In the genomic region with DNA sequence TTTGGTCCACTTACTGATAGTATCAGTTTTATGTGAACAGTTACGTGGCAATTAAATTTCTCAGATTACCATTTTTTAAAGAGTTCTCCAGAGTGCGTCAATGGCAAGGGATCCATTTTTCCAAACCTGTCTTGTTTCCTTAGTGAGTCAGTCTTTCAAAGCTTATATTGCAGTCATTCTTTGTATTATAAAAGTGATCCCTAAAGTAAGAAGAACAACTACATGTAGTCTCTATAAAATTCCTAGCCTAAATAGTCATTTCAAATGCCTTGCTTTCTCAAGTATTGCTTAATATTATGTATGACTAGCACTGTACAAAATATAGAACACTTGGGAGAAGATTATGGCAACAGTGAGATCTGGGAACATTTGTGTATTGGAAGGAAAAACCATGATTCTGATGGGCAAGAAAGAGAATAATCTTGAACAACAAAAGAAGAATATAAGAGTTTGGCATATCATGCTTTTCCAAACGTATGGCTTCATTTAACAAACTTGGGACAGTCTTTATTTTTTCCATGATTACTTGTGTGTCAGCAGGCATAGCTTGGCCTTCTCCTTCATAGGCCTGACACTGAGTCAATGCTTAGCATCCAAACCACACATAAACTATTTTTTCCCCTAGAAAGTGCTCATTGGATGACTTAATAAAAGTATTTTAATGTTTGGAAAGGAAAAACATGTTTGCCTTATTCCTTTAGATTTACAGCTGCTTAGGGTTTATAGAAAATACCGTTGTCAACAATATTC, we compare ENCODE assay signal across 21 cellular contexts.
DNase-seq lines count a peak whose midpoint lies in the region; TF ChIP-seq lines count a peak whose summit lies in the region.
"Had no signal": no experiment of that assay in that cellular context is flagged by ENCODE, and none has a peak within 500 bp of the region (broad histone marks: within the 10 kb centered on the region; RNA-seq: fewer than 3 reads in every experiment).

No MANE protein-coding gene starts in this region.

- H3K4me3 ChIP-seq in ACC112 (ENCODE audit: low read depth, low read length) (0 out of 2 replicates have a peak overlapping the region, but pooled peaks have one; percentile 10), mammary epithelial cell (replicated peaks in 1 of 3; ENCODE audit: insufficient read depth in 1 of 3, low read depth in 2 of 3, low read length in 3 of 3) (no peak overlapping the region)
- H3K4me3 ChIP-seq: body of pancreas, dorsolateral prefrontal cortex, heart right ventricle had no signal

- H3K9me3 ChIP-seq in mammary epithelial cell (replicated peaks; ENCODE audit: insufficient read depth, low read length), result no peaks in the 10 kb centered on the region
- H3K9me3 ChIP-seq: body of pancreas, heart right ventricle had no signal

- in situ Hi-C loops in mammary epithelial cell (cut with MboI; ENCODE audit: low sequenced_read_pairs in 2 of 2), result no loop called here

- H3K27me3 ChIP-seq in ACC112 (ENCODE audit: insufficient read depth, low read length), result no peaks in the 10 kb centered on the region
- H3K27me3 ChIP-seq in mammary epithelial cell (ENCODE audit: insufficient read depth, low read length), result no peaks in the 10 kb centered on the region
- H3K27me3 ChIP-seq: body of pancreas, dorsolateral prefrontal cortex, heart right ventricle had no signal

- CTCF ChIA-PET in mammary epithelial cell (lab: Charles Lee; ENCODE audit: low non-redundant PET), result no interaction called here
- CTCF ChIA-PET in Calu3 (lab: Charles Lee), result no interaction called here

- no peak overlapping the region for H2AFZ ChIP-seq in ACC112 (ENCODE audit: low read length, unreplicated experiment)
- no peak overlapping the region for H2AFZ ChIP-seq in mammary epithelial cell (ENCODE audit: low read depth, low read length)

- H3K36me3 Mint-ChIP-seq in HFFc6 (ENCODE audit: low read depth) (peaks cover 24% of the 10 kb centered on the region), Calu3 (ENCODE audit: insufficient read depth, unreplicated experiment) (no peaks in the 10 kb centered on the region)
- H3K36me3 Mint-ChIP-seq: activated CD4-positive, alpha-beta memory T cell treated with anti-CD3 and anti-CD28 coated beads for 36 hours; activated naive CD4-positive, alpha-beta T cell treated with anti-CD3 and anti-CD28 coated beads, Interleukin-2, amount 50 U/mL, for 24 hours had no signal

- H3K27ac Mint-ChIP-seq in HFFc6 (peak overlapping the region; percentile 94), Calu3 (ENCODE audit: unreplicated experiment) (no peak overlapping the region)
- H3K27ac Mint-ChIP-seq: activated CD4-positive, alpha-beta memory T cell treated with anti-CD3 and anti-CD28 coated beads for 36 hours; activated naive CD4-positive, alpha-beta T cell treated with anti-CD3 and anti-CD28 coated beads, Interleukin-2, amount 50 U/mL, for 24 hours; CD8-positive, alpha-beta T cell; naive thymus-derived CD4-positive, alpha-beta T cell had no signal

- H3K4me1 ChIP-seq in ACC112 (ENCODE audit: control insufficient read depth, insufficient read depth, low read length, unreplicated experiment) (peaks cover 67% of the 10 kb centered on the region), mammary epithelial cell (ENCODE audit: insufficient read depth, low read length) (no peaks in the 10 kb centered on the region)
- H3K4me1 ChIP-seq: body of pancreas, heart right ventricle had no signal

- no peak for TF ChIP-seq CTCF in HFFc6 (IDR thresholded peaks at IDR 0.05)
- no peak for TF ChIP-seq CTCF in mammary epithelial cell (conservative IDR thresholded peaks at IDR 0.05 in 1 of 2, IDR thresholded peaks at IDR 0.05 in 1 of 2; ENCODE audit: extremely low read depth in 1 of 2, insufficient read depth in 1 of 2, low read depth in 1 of 2, low read length in 2 of 2)
- no peak for TF ChIP-seq CTCF in Calu3 (IDR thresholded peaks at IDR 0.05; ENCODE audit: unreplicated experiment)

- no peak overlapping the region for H3K9ac ChIP-seq in mammary epithelial cell (ENCODE audit: insufficient read depth, low read length)

- intact Hi-C loops in mammary epithelial cell (cut with micrococcal nuclease) (no loop called here), Calu3 (cut with micrococcal nuclease; ENCODE audit: unreplicated experiment) (no loop called here)

- dilution Hi-C loops in mammary epithelial cell (cut with HindIII; ENCODE audit: low sequenced_read_pairs), result no loop called here

- BruUV-seq in mammary epithelial cell (replicated peaks; lab: Mats Ljungman, UMichigan) (no TSS peak), Calu3 (replicated peaks; lab: Mats Ljungman, UMichigan) (no TSS peak)

- H3K27me3 Mint-ChIP-seq in HFFc6 (ENCODE audit: insufficient read depth), result no peaks in the 10 kb centered on the region
- H3K27me3 Mint-ChIP-seq in Calu3 (ENCODE audit: unreplicated experiment), result no peaks in the 10 kb centered on the region
- H3K27me3 Mint-ChIP-seq: activated CD4-positive, alpha-beta memory T cell treated with anti-CD3 and anti-CD28 coated beads for 36 hours; activated naive CD4-positive, alpha-beta T cell treated with anti-CD3 and anti-CD28 coated beads, Interleukin-2, amount 50 U/mL, for 24 hours; naive thymus-derived CD4-positive, alpha-beta T cell had no signal

- H3K9me3 Mint-ChIP-seq in HFFc6 (peaks cover 6% of the 10 kb centered on the region), Calu3 (ENCODE audit: low read depth, unreplicated experiment) (peaks cover 4% of the 10 kb centered on the region)

- H3K36me3 ChIP-seq in ACC112 (ENCODE audit: insufficient read depth, low read length), result no peaks in the 10 kb centered on the region
- no peaks in the 10 kb centered on the region for H3K36me3 ChIP-seq in mammary epithelial cell (ENCODE audit: insufficient read depth, low read length)
- H3K36me3 ChIP-seq: heart right ventricle had no signal

- no peaks in the 10 kb centered on the region for H3K79me2 ChIP-seq in ACC112 (ENCODE audit: control insufficient read depth, insufficient read depth, low read length, unreplicated experiment)
- no peaks in the 10 kb centered on the region for H3K79me2 ChIP-seq in mammary epithelial cell (ENCODE audit: insufficient read depth, low read length)

- no peak overlapping the region for H3K4me2 ChIP-seq in mammary epithelial cell (ENCODE audit: insufficient read depth, low read depth, low read length)

- DNase-seq in HFFc6, result peak; percentile 86
- DNase-seq in mammary epithelial cell, result peak; percentile 23
- DNase-seq in hepatic stellate cell (ENCODE audit: low spot score), result peak; percentile 7
- DNase-seq in activated effector memory CD4-positive, alpha-beta T cell treated with Interleukin-2 at 50 U/mL for 16 hours, result no peak
- no peak for DNase-seq in Calu3
- no peak for DNase-seq in kidney glomerular epithelial cell (lab: John Stamatoyannopoulos, UW)
- DNase-seq in activated CD4-positive, CD25-positive, alpha-beta regulatory T cell (lab: John Stamatoyannopoulos, UW), result no peak
- DNase-seq: activated CD4-positive, alpha-beta memory T cell treated with anti-CD3 and anti-CD28 coated beads for 36 hours; body of pancreas; CD8-positive, alpha-beta T cell; DMS79; dorsolateral prefrontal cortex; naive thymus-derived CD4-positive, alpha-beta T cell; NCI-H187; NCI-H446 treated with DMSO at 0.1 percent for 48 hours; posterior cingulate gyrus; small intestine; stimulated activated CD8-positive, alpha-beta memory T cell treated with anti-CD3 and anti-CD28 coated beads, Interleukin-4, amount 100 ng/mL, for 48 hours had no signal

- H3K4me1 Mint-ChIP-seq in HFFc6 (ENCODE audit: low read depth), result peaks cover 92% of the 10 kb centered on the region
- no peaks in the 10 kb centered on the region for H3K4me1 Mint-ChIP-seq in Calu3 (ENCODE audit: low read depth, unreplicated experiment)
- H3K4me1 Mint-ChIP-seq: activated naive CD4-positive, alpha-beta T cell treated with anti-CD3 and anti-CD28 coated beads, Interleukin-2, amount 50 U/mL, for 24 hours; naive thymus-derived CD4-positive, alpha-beta T cell had no signal

- H3K4me3 Mint-ChIP-seq in HFFc6 (peak overlapping the region; percentile 64), Calu3 (ENCODE audit: low read depth, unreplicated experiment) (no peak overlapping the region)
- H3K4me3 Mint-ChIP-seq: activated CD4-positive, alpha-beta memory T cell treated with anti-CD3 and anti-CD28 coated beads for 36 hours; activated naive CD4-positive, alpha-beta T cell treated with anti-CD3 and anti-CD28 coated beads, Interleukin-2, amount 50 U/mL, for 24 hours; CD8-positive, alpha-beta T cell; naive thymus-derived CD4-positive, alpha-beta T cell had no signal

- 91% methylated on average over 4 of the region's 4 CpGs for WGBS in mammary epithelial cell (ENCODE audit: low coverage, missing lambda C conversion rate)

- no peaks in the 10 kb centered on the region for H4K20me1 ChIP-seq in mammary epithelial cell (ENCODE audit: insufficient read depth, low read length)

- peak overlapping the region; percentile 96 for H3K27ac ChIP-seq in ACC112 (ENCODE audit: low read depth, low read length)
- no peak overlapping the region for H3K27ac ChIP-seq in mammary epithelial cell (ENCODE audit: insufficient read depth, low read depth, low read length)
- H3K27ac ChIP-seq: body of pancreas, dorsolateral prefrontal cortex, heart right ventricle had no signal

Comparison
In these comparisons a context has a peak if more than half of its experiments do, and no peak if none do; other contexts are left out.
1. DNase-seq: peak in HFFc6 (single experiment), mammary epithelial cell (single experiment) and hepatic stellate cell (single experiment); none in activated effector memory CD4-positive, alpha-beta T cell treated with Interleukin-2 at 50 U/mL for 16 hours (single experiment), Calu3 (single experiment), kidney glomerular epithelial cell (single experiment) and activated CD4-positive, CD25-positive, alpha-beta regulatory T cell (0 of 4).